ENCODE assay signal across 19 cellular contexts in the genomic region with DNA sequence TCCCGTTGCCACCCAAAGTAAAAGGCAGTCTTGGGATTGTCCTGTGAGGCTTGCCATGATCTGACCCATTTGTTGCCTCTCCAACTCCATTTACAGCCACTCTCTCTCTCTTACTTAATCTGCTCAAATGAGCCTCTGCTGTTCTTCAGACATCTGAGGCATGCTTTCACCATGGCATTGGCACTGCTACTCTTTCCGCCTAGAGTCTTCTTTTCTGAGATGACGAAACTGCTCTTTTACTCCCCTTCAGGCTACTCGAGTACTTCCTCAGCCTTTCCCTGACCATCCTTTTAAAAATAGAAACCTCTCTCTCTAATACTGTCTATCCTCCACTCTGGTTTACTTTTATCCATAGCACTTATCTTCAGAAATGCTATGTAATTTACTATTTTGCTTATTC. TPM values are rescaled to one million over a fixed set of nuclear protein-coding genes. Genes with fewer than 3 reads are reported as not detected.
DNase-seq lines count a peak whose midpoint lies in the region; ATAC-seq and TF ChIP-seq lines count a peak whose summit lies in the region.
"Had no signal": no experiment of that assay in that cellular context is flagged by ENCODE, and none has a peak within 500 bp of the region (broad histone marks: within the 10 kb centered on the region; RNA-seq: fewer than 3 reads in every experiment).

No MANE protein-coding gene starts in this region.

- H3K4me2 ChIP-seq in H9 (ENCODE audit: insufficient read depth, insufficient read length, low read length), result no peak overlapping the region

- no peak overlapping the region for H3K4ac ChIP-seq in H9 (ENCODE audit: low read depth, low read length)

- TF ChIP-seq CTCF in H9 (conservative IDR thresholded peaks at IDR 0.05), result no peak
- TF ChIP-seq CTCF in fibroblast of villous mesenchyme (IDR thresholded peaks at IDR 0.05; ENCODE audit: insufficient read depth, low read depth, low read length), result no peak
- TF ChIP-seq CTCF in omental fat pad (IDR thresholded peaks at IDR 0.05), result no peak
- no peak for TF ChIP-seq CTCF in GM10266 (IDR thresholded peaks at IDR 0.05; ENCODE audit: control insufficient read depth, insufficient read depth, low read depth, missing control alignments)

- no peak overlapping the region for H3K56ac ChIP-seq in H9 (ENCODE audit: insufficient read length, low read depth, low read length)

- H3K27ac ChIP-seq in H9 (ENCODE audit: insufficient read length, low read depth, low read length), result no peak overlapping the region
- H3K27ac ChIP-seq: BLaER1 treated with 17β-estradiol and CSF1 and Interleukin-3, amounts not matched to agents 10 nM and 100 nM; foreskin keratinocyte had no signal

- no peak overlapping the region for H4K5ac ChIP-seq in H9 (ENCODE audit: insufficient read length, low read depth, low read length)

- H2AK5ac ChIP-seq in H9 (ENCODE audit: insufficient read length, low read length), result no peak overlapping the region

- H2BK15ac ChIP-seq in H9 (ENCODE audit: low read depth, low read length), result no peak overlapping the region

- H2BK5ac ChIP-seq in H9 (ENCODE audit: insufficient read length, low read length), result no peak overlapping the region

- H4K20me1 ChIP-seq in H9 (ENCODE audit: control insufficient read depth, insufficient read depth, insufficient read length), result peaks cover 3% of the 10 kb centered on the region

- H2BK120ac ChIP-seq in H9 (ENCODE audit: low read depth, low read length, poor library complexity, severe bottlenecking), result no peak overlapping the region

- no peak for TF ChIP-seq POLR2A in GM18505 (IDR thresholded peaks at IDR 0.05; ENCODE audit: borderline replicate concordance, extremely low read depth, insufficient read depth, insufficient read length)

- H2BK12ac ChIP-seq in H9 (ENCODE audit: insufficient read length, low read depth, low read length), result no peak overlapping the region

- H3K4me1 Mint-ChIP-seq in H9, result peaks cover 17 to 18% of the 10 kb centered on the region in 2 experiments

- H3K79me2 ChIP-seq in H9 (ENCODE audit: insufficient read depth, low read length), result peaks cover 6% of the 10 kb centered on the region; the same call in 1 of the 2 replicates

- H2BK20ac ChIP-seq in H9 (ENCODE audit: low read depth, low read length, poor library complexity, severe bottlenecking), result no peak overlapping the region

- H3K23ac ChIP-seq in H9 (ENCODE audit: insufficient read length, low read depth, low read length), result no peak overlapping the region

- no peaks in the 10 kb centered on the region for H3K9me3 ChIP-seq in H9 (ENCODE audit: control insufficient read depth, low read depth, low read length)
- H3K9me3 ChIP-seq: BLaER1 treated with 17β-estradiol and CSF1 and Interleukin-3, amounts not matched to agents 10 nM and 100 nM had no signal

- H3K36me3 Mint-ChIP-seq in H9 (ENCODE audit: insufficient read depth in 1 of 3, low read depth in 3 of 3), result no peaks in the 10 kb centered on the region

- no peaks in the 10 kb centered on the region for H3K23me2 ChIP-seq in H9 (ENCODE audit: insufficient read length, low read depth, low read length, poor library complexity, severe bottlenecking)

- no peak overlapping the region for H4K8ac ChIP-seq in H9 (replicated peaks; ENCODE audit: insufficient read length, low read depth, low read length)

- DNase-seq in H9 (no peak), OCI-M1 (lab: John Stamatoyannopoulos, UW) (peak; percentile 3), fibroblast of villous mesenchyme (ENCODE audit: low read depth) (peak; percentile 55), omental fat pad (ENCODE audit: low spot score) (no peak), GM10266 (ENCODE audit: extremely low spot score) (no peak), SHP77 treated with DMSO at 0.1 percent for 48 hours (lab: John Stamatoyannopoulos, UW) (no peak)
- DNase-seq: activated gamma-delta T cell; aorta; effector memory CD8-positive, alpha-beta T cell; foreskin keratinocyte; H7; NCI-H1694 treated with DMSO at 0.1 percent for 48 hours; stimulated activated naive CD8-positive, alpha-beta T cell treated with anti-CD3 and anti-CD28 coated beads, Interleukin-15, Interleukin-2, amounts not matched to agents 100 U/mL and 50 U/mL, for 24 hours had no signal

- no CpG with 5 or more reads among the region's 4 CpGs for WGBS in H9 (ENCODE audit: extremely low coverage, insufficient read length, low lambda C conversion rate)

- H2AFZ ChIP-seq in H9 (ENCODE audit: low read length), result no peak overlapping the region

- no peak overlapping the region for H3K18ac ChIP-seq in H9 (ENCODE audit: insufficient read length, low read depth, low read length)

- peaks cover 3% of the 10 kb centered on the region for H3K79me1 ChIP-seq in H9 (ENCODE audit: insufficient read depth, low read depth, low read length, poor library complexity, severe bottlenecking)

- H3K9ac ChIP-seq in H9 (ENCODE audit: extremely low read depth, insufficient read length, low read length), result no peak overlapping the region
- H3K9ac ChIP-seq: BLaER1 treated with 17β-estradiol and CSF1 and Interleukin-3, amounts not matched to agents 10 nM and 100 nM had no signal

- peak overlapping the region in 2 of 3 experiments; percentile 26 to 30; a peak in 3 of 7 replicates for H3K27ac Mint-ChIP-seq in H9
- H3K27ac Mint-ChIP-seq: effector memory CD8-positive, alpha-beta T cell; memory B cell; type B pancreatic cell had no signal

- peak; percentile 64 for ATAC-seq in omental fat pad (ENCODE audit: low FRiP score)
- no peak for ATAC-seq in GM19467 (IDR thresholded peaks at IDR 0.05; ENCODE audit: unreplicated experiment)
- no peak for ATAC-seq in GM18505 (IDR thresholded peaks at IDR 0.05; ENCODE audit: unreplicated experiment)
- ATAC-seq: effector memory CD8-positive, alpha-beta T cell; foreskin keratinocyte had no signal

- 0 out of 2 replicates have a peak overlapping the region, but pooled peaks have one; percentile 59 for H3K14ac ChIP-seq in H9 (ENCODE audit: insufficient read depth, low read length)

- no peak overlapping the region for H3T11ph ChIP-seq in H9 (ENCODE audit: low read length)

- no peak overlapping the region for H3K4me3 Mint-ChIP-seq in H9
- H3K4me3 Mint-ChIP-seq: effector memory CD8-positive, alpha-beta T cell; memory B cell; neural crest cell; type B pancreatic cell had no signal

- H4K91ac ChIP-seq in H9 (ENCODE audit: insufficient read length, low read depth, low read length), result no peak overlapping the region

- H3K4me3 ChIP-seq in fibroblast of villous mesenchyme (ENCODE audit: low read depth, low read length), result no peak overlapping the region
- H3K4me3 ChIP-seq: BLaER1 treated with 17β-estradiol and CSF1 and Interleukin-3, amounts not matched to agents 10 nM and 100 nM had no signal

- H3K9me3 Mint-ChIP-seq in H9, result no peaks in the 10 kb centered on the region
- H3K9me3 Mint-ChIP-seq: effector memory CD8-positive, alpha-beta T cell; memory B cell; neural crest cell; type B pancreatic cell had no signal

- H3K4me1 ChIP-seq in H9 (ENCODE audit: insufficient read depth, low read length), result peaks cover 4% of the 10 kb centered on the region
- H3K4me1 ChIP-seq: BLaER1 treated with 17β-estradiol and CSF1 and Interleukin-3, amounts not matched to agents 10 nM and 100 nM; foreskin keratinocyte had no signal

- H3K27me3 Mint-ChIP-seq in H9 (ENCODE audit: low read depth), result no peaks in the 10 kb centered on the region
- H3K27me3 Mint-ChIP-seq: effector memory CD8-positive, alpha-beta T cell; memory B cell; type B pancreatic cell had no signal

- no peaks in the 10 kb centered on the region for H3K27me3 ChIP-seq in H9 (ENCODE audit: insufficient read depth, low read length)
- H3K27me3 ChIP-seq: BLaER1 treated with 17β-estradiol and CSF1 and Interleukin-3, amounts not matched to agents 10 nM and 100 nM; foreskin keratinocyte had no signal

RNA-seq across cellular contexts. Expression of gene FOCAD, which starts 9.0 kb away (rescaled TPM):
- 43.3 and 45.6 TPM in 2 replicates for total RNA-seq in H9 (2021)
- 54.4 and 93.7 TPM in 2 replicates for total RNA-seq in fibroblast of villous mesenchyme
- total RNA-seq in omental fat pad, result 10 to 100 TPM; 19.1 to 57.4 (median 30.9) TPM

Comparison
In these comparisons a context has a peak if more than half of its experiments do, and no peak if none do; other contexts are left out.
1. DNase-seq: peak in OCI-M1 (single experiment) and fibroblast of villous mesenchyme (single experiment); none in H9 (single experiment), omental fat pad (single experiment), GM10266 (single experiment) and SHP77 treated with DMSO at 0.1 percent for 48 hours (single experiment).